8 cellular contexts compared by ENCODE assay signal in genomic region chr2:105287692-105288091, GRCh38. TPM values are rescaled to one million over a fixed set of nuclear protein-coding genes. Genes with fewer than 3 reads are reported as not detected.
DNase-seq lines count a peak whose midpoint lies in the region; ATAC-seq and TF ChIP-seq lines count a peak whose summit lies in the region.

No MANE protein-coding gene starts in this region.

- no peaks in the 10 kb centered on the region for H3K27me3 ChIP-seq in heart right ventricle
- no peaks in the 10 kb centered on the region for H3K27me3 ChIP-seq in right cardiac atrium (ENCODE audit: control insufficient read depth, insufficient read depth)

- POLR2A ChIA-PET in activated CD8-positive, alpha-beta T cell treated with anti-CD3 and anti-CD28 coated beads, Interleukin-2, amount 10 ng/mL, durations not matched to agents 7 days and 5 days (lab: Charles Lee), result no interaction called here

- H3K9me3 Mint-ChIP-seq in activated CD8-positive, alpha-beta T cell treated with anti-CD3 and anti-CD28 coated beads, Interleukin-2, amount 10 ng/mL, durations not matched to agents 7 days and 5 days (ENCODE audit: insufficient read depth), result no peaks in the 10 kb centered on the region
- H3K9me3 Mint-ChIP-seq in stimulated activated naive CD8-positive, alpha-beta T cell treated with anti-CD3 and anti-CD28 coated beads, Interleukin-15, amount 100 ng/mL, for 72 hours, result no peaks in the 10 kb centered on the region

- intact Hi-C loops in heart right ventricle (cut with DNase I), result no loop called here
- intact Hi-C loops in right cardiac atrium (cut with DNase I), result no loop called here

- H3K36me3 ChIP-seq in heart right ventricle, result peaks cover 0 to 96% (median 24%) of the 10 kb centered on the region in 9 donors

- ATAC-seq in heart right ventricle (no peak), right cardiac atrium (no peak), GM21367 (IDR thresholded peaks at IDR 0.05; ENCODE audit: unreplicated experiment) (no peak), GM19328 (IDR thresholded peaks at IDR 0.05; ENCODE audit: unreplicated experiment) (no peak)
- ATAC-seq in activated CD8-positive, alpha-beta T cell treated with anti-CD3 and anti-CD28 coated beads, Interleukin-2, amount 10 ng/mL, durations not matched to agents 7 days and 5 days, result no peak
- ATAC-seq in stimulated activated naive CD8-positive, alpha-beta T cell treated with anti-CD3 and anti-CD28 coated beads, Interleukin-15, amount 100 ng/mL, for 72 hours, result no peak

- no peaks in the 10 kb centered on the region for H3K4me1 ChIP-seq in heart right ventricle
- no peaks in the 10 kb centered on the region for H3K4me1 ChIP-seq in right cardiac atrium (ENCODE audit: control insufficient read depth, insufficient read depth, low read length)

- CTCF ChIA-PET in activated CD8-positive, alpha-beta T cell treated with anti-CD3 and anti-CD28 coated beads, Interleukin-2, amount 10 ng/mL, durations not matched to agents 7 days and 5 days (lab: Charles Lee), result interaction anchor here (0.6 to 1.5 kb wide), 20 partner anchors 9 to 79 kb away, joined by 3 to 9 read pairs (median 3); partner anchors contain the start of gene C2orf49

- DNase-seq in heart right ventricle, result no peak
- no peak for DNase-seq in right cardiac atrium
- peak; percentile 59 for DNase-seq in activated CD8-positive, alpha-beta T cell treated with anti-CD3 and anti-CD28 coated beads, Interleukin-2, amount 10 ng/mL, durations not matched to agents 7 days and 5 days
- DNase-seq in iPS-NIHi7 (ENCODE audit: extremely low spot score), result peak; percentile 65
- DNase-seq in stimulated activated naive CD8-positive, alpha-beta T cell treated with anti-CD3 and anti-CD28 coated beads, Interleukin-15, amount 100 ng/mL, for 72 hours, result peak; percentile 6 to 35

- no peaks in the 10 kb centered on the region for H3K4me1 Mint-ChIP-seq in activated CD8-positive, alpha-beta T cell treated with anti-CD3 and anti-CD28 coated beads, Interleukin-2, amount 10 ng/mL, durations not matched to agents 7 days and 5 days (ENCODE audit: low read depth)
- no peaks in the 10 kb centered on the region for H3K4me1 Mint-ChIP-seq in stimulated activated naive CD8-positive, alpha-beta T cell treated with anti-CD3 and anti-CD28 coated beads, Interleukin-15, amount 100 ng/mL, for 72 hours

- H3K36me3 Mint-ChIP-seq in activated CD8-positive, alpha-beta T cell treated with anti-CD3 and anti-CD28 coated beads, Interleukin-2, amount 10 ng/mL, durations not matched to agents 7 days and 5 days (ENCODE audit: low read depth), result peaks cover 13% of the 10 kb centered on the region

- H3K4me3 Mint-ChIP-seq in activated CD8-positive, alpha-beta T cell treated with anti-CD3 and anti-CD28 coated beads, Interleukin-2, amount 10 ng/mL, durations not matched to agents 7 days and 5 days, result no peak overlapping the region
- H3K4me3 Mint-ChIP-seq in stimulated activated naive CD8-positive, alpha-beta T cell treated with anti-CD3 and anti-CD28 coated beads, Interleukin-15, amount 100 ng/mL, for 72 hours, result no peak overlapping the region

- TF ChIP-seq CTCF in heart right ventricle (IDR thresholded peaks at IDR 0.05) (peak in 7 of 9 donors; percentile 22 to 49 (median 42)), LNCAP (IDR thresholded peaks at IDR 0.05) (peak; percentile 52)

- no peaks in the 10 kb centered on the region for H3K9me3 ChIP-seq in heart right ventricle
- no peaks in the 10 kb centered on the region for H3K9me3 ChIP-seq in right cardiac atrium (ENCODE audit: control insufficient read depth, low read length)

- H3K27ac Mint-ChIP-seq in activated CD8-positive, alpha-beta T cell treated with anti-CD3 and anti-CD28 coated beads, Interleukin-2, amount 10 ng/mL, durations not matched to agents 7 days and 5 days, result no peak overlapping the region
- peak overlapping the region in 1 of 2 donors; percentile 29 for H3K27ac Mint-ChIP-seq in stimulated activated naive CD8-positive, alpha-beta T cell treated with anti-CD3 and anti-CD28 coated beads, Interleukin-15, amount 100 ng/mL, for 72 hours

- 58 to 62% methylated on average over 5 of the region's 5 CpGs for WGBS in heart right ventricle, 2 donors
- 57% methylated on average over 5 of the region's 5 CpGs for WGBS in right cardiac atrium

- H3K27me3 Mint-ChIP-seq in activated CD8-positive, alpha-beta T cell treated with anti-CD3 and anti-CD28 coated beads, Interleukin-2, amount 10 ng/mL, durations not matched to agents 7 days and 5 days (ENCODE audit: low read depth), result no peaks in the 10 kb centered on the region
- H3K27me3 Mint-ChIP-seq in stimulated activated naive CD8-positive, alpha-beta T cell treated with anti-CD3 and anti-CD28 coated beads, Interleukin-15, amount 100 ng/mL, for 72 hours, result no peaks in the 10 kb centered on the region

- H3K27ac ChIP-seq in heart right ventricle, result no peak overlapping the region
- H3K27ac ChIP-seq in right cardiac atrium (ENCODE audit: low read length), result no peak overlapping the region

- H3K4me3 ChIP-seq in heart right ventricle (no peak overlapping the region), right cardiac atrium (ENCODE audit: low read length) (no peak overlapping the region)

RNA-seq across cellular contexts. Expression of gene TGFBRAP1, which starts 41.8 kb away (rescaled TPM):
- total RNA-seq in heart right ventricle (10 to 100 TPM in 9 of 10 donors, 1 to 10 TPM in 1; 8.3 to 12.7 (median 10.5) TPM), right cardiac atrium (10 to 100 TPM in 3 of 4 donors, 1 to 10 TPM in 1; 9.9 to 12.5 (median 11.8) TPM)
- polyA plus RNA-seq in heart right ventricle (1 to 10 TPM; 2.1 to 3.4 TPM), right cardiac atrium (3.6 TPM)
- total RNA-seq in activated CD8-positive, alpha-beta T cell treated with anti-CD3 and anti-CD28 coated beads, Interleukin-2, amount 10 ng/mL, durations not matched to agents 7 days and 5 days, result 10 to 100 TPM; 16.4 to 16.6 TPM

RNA-seq across cellular contexts. Expression of gene GPR45, which starts 46.1 kb away (rescaled TPM):
- total RNA-seq in heart right ventricle (not detected), right cardiac atrium (not detected)
- polyA plus RNA-seq in heart right ventricle (not detected), right cardiac atrium (not detected)
- total RNA-seq in activated CD8-positive, alpha-beta T cell treated with anti-CD3 and anti-CD28 coated beads, Interleukin-2, amount 10 ng/mL, durations not matched to agents 7 days and 5 days, result not detected

RNA-seq across cellular contexts. Expression of gene C2orf49, which starts 49.6 kb away (rescaled TPM):
- 10 to 100 TPM; 12.2 to 22.9 (median 17.2) TPM for total RNA-seq in heart right ventricle
- 1 to 10 TPM; 9.0 to 9.1 TPM for polyA plus RNA-seq in heart right ventricle
- 10 to 100 TPM; 13.2 to 20.3 (median 17.0) TPM for total RNA-seq in right cardiac atrium
- 15.8 TPM for polyA plus RNA-seq in right cardiac atrium
- 10 to 100 TPM; 19.6 to 19.8 TPM for total RNA-seq in activated CD8-positive, alpha-beta T cell treated with anti-CD3 and anti-CD28 coated beads, Interleukin-2, amount 10 ng/mL, durations not matched to agents 7 days and 5 days

Comparison
In these comparisons a context has a peak if more than half of its experiments do, and no peak if none do; other contexts are left out.
1. DNase-seq: peak in activated CD8-positive, alpha-beta T cell treated with anti-CD3 and anti-CD28 coated beads, Interleukin-2, amount 10 ng/mL, durations not matched to agents 7 days and 5 days (single experiment), iPS-NIHi7 (single experiment) and stimulated activated naive CD8-positive, alpha-beta T cell treated with anti-CD3 and anti-CD28 coated beads, Interleukin-15, amount 100 ng/mL, for 72 hours (2 of 2); none in heart right ventricle (0 of 2) and right cardiac atrium (0 of 3).